23 cellular contexts compared by ENCODE assay signal in genomic region chr1:233060595-233060994, GRCh38.
DNase-seq lines count a peak whose midpoint lies in the region; ATAC-seq, FAIRE-seq and TF ChIP-seq lines count a peak whose summit lies in the region.
"Had no signal": no experiment of that assay in that cellular context is flagged by ENCODE, and none has a peak within 500 bp of the region (broad histone marks: within the 10 kb centered on the region; RNA-seq: fewer than 3 reads in every experiment).

No MANE protein-coding gene starts in this region.

- ATAC-seq in foreskin keratinocyte (peak; percentile 32), HG03469 (IDR thresholded peaks at IDR 0.05; ENCODE audit: unreplicated experiment) (no peak)
- ATAC-seq: Right ventricle myocardium inferior had no signal

- TF ChIP-seq POLR2A in GM12891 (IDR thresholded peaks at IDR 0.05; ENCODE audit: low read depth, low read length), result no peak

- TF ChIP-seq CTCF in foreskin keratinocyte (conservative IDR thresholded peaks at IDR 0.05), result no peak

- no peak overlapping the region for H3K27ac ChIP-seq in foreskin keratinocyte
- H3K27ac ChIP-seq: BLaER1 treated with 17β-estradiol and CSF1 and Interleukin-3, amounts not matched to agents 10 nM and 100 nM; SJSA1 had no signal

- no peaks in the 10 kb centered on the region for H3K4me1 ChIP-seq in foreskin keratinocyte

- FAIRE-seq in GM12891 (lab: Jason Lieb, UNC), result no peak
- FAIRE-seq: G401.6, GM18507 had no signal

- H3K27me3 ChIP-seq in foreskin keratinocyte, result no peaks in the 10 kb centered on the region
- H3K27me3 ChIP-seq: BLaER1 treated with 17β-estradiol and CSF1 and Interleukin-3, amounts not matched to agents 10 nM and 100 nM; SJSA1 had no signal

- DNase-seq in NCI-H82 (lab: John Stamatoyannopoulos, UW) (peak; percentile 62), NCI-H82 treated with DMSO at 0.1 percent for 48 hours (lab: John Stamatoyannopoulos, UW; ENCODE audit: unreplicated experiment) (no peak), NCI-H69 (lab: John Stamatoyannopoulos, UW) (peak; percentile 27), foreskin keratinocyte (peak in 1 of 2 donors; percentile 35), retina (peak; percentile 31), GM12891 (ENCODE audit: insufficient read length, low spot score) (no peak)
- DNase-seq: 8988T; CD4-positive, alpha-beta memory T cell; DMS153; GOT3; HCEC 1CT; Kasumi-1; NCI-H1048; NCI-H1417 treated with DMSO at 0.1 percent for 48 hours; NCI-H187; NCI-H2107; NCI-H2227 treated with DMSO at 0.1 percent for 48 hours had no signal

TF ChIP-seq in GM12891, 5 proteins besides CTCF, POLR2A, EP300 and RAD21:
- no peak for TF ChIP-seq TAF1 (IDR thresholded peaks at IDR 0.05; ENCODE audit: low read depth, low read length)
- TF ChIP-seq POLR2AphosphoS5 (IDR thresholded peaks at IDR 0.05; ENCODE audit: low read depth, low read length), result no peak
- no peak for TF ChIP-seq PAX5 (IDR thresholded peaks at IDR 0.05; ENCODE audit: insufficient read depth, low read length, severe bottlenecking)
- no peak for TF ChIP-seq POU2F2 (IDR thresholded peaks at IDR 0.05; ENCODE audit: low read depth, low read length)
- no peak for TF ChIP-seq SPI1 (IDR thresholded peaks at IDR 0.05; ENCODE audit: low read depth, low read length)

Comparison
In these comparisons a context has a peak if more than half of its experiments do, and no peak if none do; other contexts are left out.
1. DNase-seq: peak in NCI-H82 (single experiment), NCI-H69 (single experiment) and retina (single experiment); none in NCI-H82 treated with DMSO at 0.1 percent for 48 hours (single experiment) and GM12891 (single experiment).